Comparison of ENCODE assay signal across 18 cellular contexts in genomic region chr20:64188071-64188470, GRCh38. TPM values are rescaled to one million over a fixed set of nuclear protein-coding genes. Genes with fewer than 3 reads are reported as not detected.
DNase-seq lines count a peak whose midpoint lies in the region; ATAC-seq and TF ChIP-seq lines count a peak whose summit lies in the region.
"Had no signal": no experiment of that assay in that cellular context is flagged by ENCODE, and none has a peak within 500 bp of the region (broad histone marks: within the 10 kb centered on the region; RNA-seq: fewer than 3 reads in every experiment).

No MANE protein-coding gene starts in this region.

- no peak overlapping the region for H3K27ac ChIP-seq in mammary epithelial cell (ENCODE audit: insufficient read depth, low read depth, low read length)
- H3K27ac ChIP-seq: C4-2B, GM23248, PC-9, SJSA1 had no signal

- no peak overlapping the region for H3K4me3 Mint-ChIP-seq in Caco-2 (ENCODE audit: unreplicated experiment)
- H3K4me3 Mint-ChIP-seq in brain = peak overlapping the region in 3 of 5 experiments; percentile 26 to 69 (median 27)
- peak overlapping the region; percentile 51 for H3K4me3 Mint-ChIP-seq in neural crest cell
- no peak overlapping the region for H3K4me3 Mint-ChIP-seq in naive thymus-derived CD8-positive, alpha-beta T cell

- H3K9me3 Mint-ChIP-seq in Caco-2 (ENCODE audit: unreplicated experiment) (peaks cover 15% of the 10 kb centered on the region), brain (peaks cover 0 to 10% (median 0%) of the 10 kb centered on the region in 5 experiments), neural crest cell (peaks cover 6% of the 10 kb centered on the region)
- H3K9me3 Mint-ChIP-seq in naive thymus-derived CD8-positive, alpha-beta T cell = no peaks in the 10 kb centered on the region

- H3K27ac Mint-ChIP-seq in Caco-2 (ENCODE audit: unreplicated experiment) (peak overlapping the region; percentile 69), brain (peak overlapping the region in 4 of 5 experiments; percentile 90 to 98 (median 93)), neural crest cell (ENCODE audit: unreplicated experiment) (peak overlapping the region; percentile 91)
- H3K27ac Mint-ChIP-seq in naive thymus-derived CD8-positive, alpha-beta T cell = no peak overlapping the region

- H3K36me3 ChIP-seq in Caco-2 (ENCODE audit: control insufficient read depth, insufficient read depth, low read length) (no peaks in the 10 kb centered on the region), mammary epithelial cell (ENCODE audit: insufficient read depth, low read length) (no peaks in the 10 kb centered on the region)
- H3K36me3 ChIP-seq: SJSA1 had no signal

- peaks cover 9% of the 10 kb centered on the region for H3K36me3 Mint-ChIP-seq in Caco-2 (ENCODE audit: insufficient read depth, unreplicated experiment)
- H3K36me3 Mint-ChIP-seq in brain = peaks cover 48% of the 10 kb centered on the region
- H3K36me3 Mint-ChIP-seq in neural crest cell (ENCODE audit: low read depth) = peaks cover 3% of the 10 kb centered on the region
- H3K36me3 Mint-ChIP-seq in naive thymus-derived CD8-positive, alpha-beta T cell = no peaks in the 10 kb centered on the region

- intact Hi-C loops in Caco-2 (cut with micrococcal nuclease; ENCODE audit: unreplicated experiment) (loop anchor here (5.0 kb wide), 1 partner anchor 34 kb away; no protein-coding TSS in a partner anchor), mammary epithelial cell (cut with micrococcal nuclease) (no loop called here)

- H3K79me2 ChIP-seq in mammary epithelial cell (ENCODE audit: insufficient read depth, low read length) = no peaks in the 10 kb centered on the region

- no peak overlapping the region for H3K4me2 ChIP-seq in mammary epithelial cell (ENCODE audit: insufficient read depth, low read depth, low read length)
- H3K4me2 ChIP-seq: PC-9 had no signal

- no TSS peak for BruUV-seq in Caco-2 (replicated peaks; lab: Mats Ljungman, UMichigan)
- BruUV-seq in mammary epithelial cell (replicated peaks; lab: Mats Ljungman, UMichigan) = no TSS peak

- dilution Hi-C loops in mammary epithelial cell (cut with HindIII; ENCODE audit: low sequenced_read_pairs) = no loop called here

- H3K4me3 ChIP-seq in Caco-2 (ENCODE audit: low read depth, low read length) (no peak overlapping the region), mammary epithelial cell (replicated peaks in 1 of 3; ENCODE audit: insufficient read depth in 1 of 3, low read depth in 2 of 3, low read length in 3 of 3) (no peak overlapping the region)
- H3K4me3 ChIP-seq: GM23248, PC-9, SJSA1 had no signal

- H3K9me3 ChIP-seq in Caco-2 (peaks cover 14% of the 10 kb centered on the region), mammary epithelial cell (replicated peaks; ENCODE audit: insufficient read depth, low read length) (no peaks in the 10 kb centered on the region)
- H3K9me3 ChIP-seq: SJSA1 had no signal

- H3K4me1 Mint-ChIP-seq in Caco-2 (ENCODE audit: low read depth, unreplicated experiment) (peaks cover 21% of the 10 kb centered on the region), brain (peaks cover 68% of the 10 kb centered on the region), neural crest cell (peaks cover 54% of the 10 kb centered on the region)
- H3K4me1 Mint-ChIP-seq in naive thymus-derived CD8-positive, alpha-beta T cell = peaks cover 9 to 23% (median 11%) of the 10 kb centered on the region in 4 donors

- no peak for TF ChIP-seq CTCF in Caco-2 (IDR thresholded peaks at IDR 0.05; ENCODE audit: insufficient read depth in 1 of 2, low read depth in 1 of 2, low read length in 1 of 2, severe bottlenecking in 1 of 2, unreplicated experiment in 1 of 2)
- no peak for TF ChIP-seq CTCF in brain (conservative IDR thresholded peaks at IDR 0.05)
- TF ChIP-seq CTCF in neural crest cell (conservative IDR thresholded peaks at IDR 0.05) = no peak
- TF ChIP-seq CTCF in mammary epithelial cell (conservative IDR thresholded peaks at IDR 0.05 in 1 of 2, IDR thresholded peaks at IDR 0.05 in 1 of 2; ENCODE audit: extremely low read depth in 1 of 2, insufficient read depth in 1 of 2, low read depth in 1 of 2, low read length in 2 of 2) = no peak

- H3K27me3 Mint-ChIP-seq in Caco-2 (ENCODE audit: insufficient read depth, unreplicated experiment) = peaks cover 9% of the 10 kb centered on the region
- H3K27me3 Mint-ChIP-seq in brain = no peaks in the 10 kb centered on the region
- no peaks in the 10 kb centered on the region for H3K27me3 Mint-ChIP-seq in neural crest cell (ENCODE audit: low read depth)
- H3K27me3 Mint-ChIP-seq in naive thymus-derived CD8-positive, alpha-beta T cell = peaks cover 3 to 34% (median 7%) of the 10 kb centered on the region in 5 donors

- H3K27me3 ChIP-seq in Caco-2 (replicated peaks; ENCODE audit: control insufficient read depth, insufficient read depth, low read length) = no peaks in the 10 kb centered on the region
- no peaks in the 10 kb centered on the region for H3K27me3 ChIP-seq in mammary epithelial cell (ENCODE audit: insufficient read depth, low read length)

- H3K4me1 ChIP-seq in Caco-2 (peaks cover 22% of the 10 kb centered on the region), mammary epithelial cell (ENCODE audit: insufficient read depth, low read length) (peaks cover 2% of the 10 kb centered on the region)
- H3K4me1 ChIP-seq: SJSA1 had no signal

- POLR2A ChIA-PET in Caco-2 (lab: Charles Lee) = no interaction called here
- POLR2A ChIA-PET in naive thymus-derived CD8-positive, alpha-beta T cell (lab: Charles Lee) = no interaction called here

- ATAC-seq in naive thymus-derived CD8-positive, alpha-beta T cell = no peak

- 95% methylated on average over 4 of the region's 5 CpGs for WGBS in mammary epithelial cell (ENCODE audit: low coverage, missing lambda C conversion rate)

- DNase-seq in Caco-2 (no peak), HT-29 (ENCODE audit: low spot score) (peak; percentile 28), neural crest cell (ENCODE audit: low read depth, low spot score) (no peak), DMS153 treated with DMSO at 0.1 percent for 48 hours (lab: John Stamatoyannopoulos, UW; ENCODE audit: unreplicated experiment) (no peak), mammary epithelial cell (no peak)
- DNase-seq in naive thymus-derived CD8-positive, alpha-beta T cell = no peak
- DNase-seq: DMS79 treated with DMSO at 0.1 percent for 48 hours, GM23248, NCI-H1105 treated with DMSO at 0.1 percent for 48 hours, NCI-H1694 treated with DMSO at 0.1 percent for 48 hours, NCI-H226, NCI-H524 treated with DMSO at 0.1 percent for 48 hours, PC-9, SW 1271 had no signal

- no peak overlapping the region for H2AFZ ChIP-seq in mammary epithelial cell (ENCODE audit: low read depth, low read length)
- H2AFZ ChIP-seq: GM23248, PC-9 had no signal

- H4K20me1 ChIP-seq in mammary epithelial cell (ENCODE audit: insufficient read depth, low read length) = no peaks in the 10 kb centered on the region

- H3K9ac ChIP-seq in mammary epithelial cell (ENCODE audit: insufficient read depth, low read length) = no peak overlapping the region
- H3K9ac ChIP-seq: GM23248 had no signal

- CTCF ChIA-PET in Caco-2 (lab: Charles Lee) = no interaction called here
- CTCF ChIA-PET in mammary epithelial cell (lab: Charles Lee; ENCODE audit: low non-redundant PET) = no interaction called here

- in situ Hi-C loops in mammary epithelial cell (cut with MboI; ENCODE audit: low sequenced_read_pairs in 2 of 2) = no loop called here

RNA-seq across cellular contexts. Expression of gene MYT1, which starts 23.8 kb away (rescaled TPM):
- total RNA-seq in Caco-2 (2022) (0.25 and 0.65 TPM in 2 replicates), neural crest cell (4.0 and 4.3 TPM in 2 replicates), mammary epithelial cell (not detected)
- 2.8 and 5.8 TPM in 2 replicates for total RNA-seq in HT-29 (2014; rRNA removed; shearing (Covaris generic))
- polyA plus RNA-seq in brain (ENCODE audit: insufficient read depth, low read depth, low replicate concordance) (46.0 TPM), mammary epithelial cell (0.02 TPM)
- not detected for polyA minus RNA-seq in mammary epithelial cell
- not detected for total RNA-seq in naive thymus-derived CD8-positive, alpha-beta T cell
- polyA plus RNA-seq in naive thymus-derived CD8-positive, alpha-beta T cell = not detected
- total RNA-seq: GM23248, HT1080, PC-9, SJSA1 had no signal
- polyA plus RNA-seq: GM23248 had no signal

Comparison
In these comparisons a context has a peak if more than half of its experiments do, and no peak if none do; other contexts are left out.
1. H3K27ac Mint-ChIP-seq: peak in Caco-2 (single experiment), brain (4 of 5) and neural crest cell (single experiment); none in naive thymus-derived CD8-positive, alpha-beta T cell (0 of 10).
2. H3K4me3 Mint-ChIP-seq: peak in brain (3 of 5) and neural crest cell (single experiment); none in Caco-2 (single experiment) and naive thymus-derived CD8-positive, alpha-beta T cell (0 of 10).